Comparison of ENCODE assay signal across 8 cellular contexts in the genomic region with DNA sequence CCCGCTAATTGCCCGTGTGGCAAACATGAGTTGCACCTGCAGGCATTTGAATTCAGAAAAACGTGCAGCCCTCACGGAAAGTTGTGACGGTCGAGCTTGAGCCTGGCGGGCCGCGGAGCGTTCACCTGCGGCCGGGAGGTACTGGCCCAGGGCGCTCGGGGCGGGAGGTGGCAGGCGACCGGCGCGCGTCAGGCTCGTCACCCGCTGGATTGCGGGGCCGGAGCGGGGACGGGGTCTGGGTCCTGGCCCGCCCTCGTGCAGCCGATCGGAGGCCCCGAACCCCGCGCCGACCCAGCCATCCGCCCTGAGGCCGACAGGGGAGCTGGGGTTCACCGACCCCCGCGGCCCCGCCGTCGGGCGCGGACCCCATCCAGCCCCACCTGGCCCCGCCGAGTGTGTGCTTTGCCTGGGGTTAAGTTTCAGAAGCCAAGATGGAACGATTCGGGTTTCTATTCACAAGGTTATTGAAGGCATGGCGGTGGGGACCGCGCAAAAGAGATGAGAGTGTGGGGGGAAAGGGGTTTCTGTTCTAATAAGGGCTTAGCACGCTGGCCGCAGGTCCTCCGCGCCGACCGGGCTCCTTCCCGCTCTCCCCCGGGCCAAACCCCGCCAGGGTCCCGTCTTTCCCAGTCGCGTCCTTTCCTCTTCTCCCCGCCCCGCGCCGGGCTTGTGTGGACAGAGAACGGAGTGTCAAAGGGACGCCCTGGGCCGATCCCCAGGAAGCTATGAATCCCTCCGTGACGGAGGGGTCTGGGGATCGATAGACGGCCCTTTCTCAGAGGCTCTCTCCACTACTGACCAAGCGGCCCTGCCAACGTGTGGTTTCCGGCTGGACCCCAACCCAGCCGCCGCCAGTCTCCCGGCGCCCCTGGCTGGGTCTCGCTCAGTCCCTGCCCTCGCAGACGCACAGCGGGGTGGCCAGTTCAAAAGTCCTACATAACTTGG.
A peak's percentile ranks its signal among the peaks of the same experiment; 100 is the strongest.
DNase-seq lines count a peak whose midpoint lies in the region; ATAC-seq and TF ChIP-seq lines count a peak whose summit lies in the region.

No MANE protein-coding gene starts in this region.

- ATAC-seq in HG03159 (IDR thresholded peaks at IDR 0.05; ENCODE audit: unreplicated experiment) (peak; percentile 12), SK-N-SH treated with all-trans-retinoic acid at 6 μM for 48 hours (peak; percentile 30)

- TF ChIP-seq CTCF in AG09309 (IDR thresholded peaks at IDR 0.05; ENCODE audit: control insufficient read depth, insufficient read depth, low read depth, low read length, missing control alignments) = no peak

- DNase-seq in AG09309 (ENCODE audit: low read depth) = no peak
- peak; percentile 26 for DNase-seq in central memory CD4-positive, alpha-beta T cell
- DNase-seq in left kidney (ENCODE audit: low read depth, low spot score) = peak; percentile 70
- DNase-seq in stimulated activated CD4-positive, alpha-beta T cell treated with anti-CD3 and anti-CD28 coated beads, Interleukin-4, amount 100 ng/mL, for 1 hour = peak; percentile 26
- DNase-seq in hepatic stellate cell (ENCODE audit: low spot score) = no peak
- DNase-seq in NCI-H446 treated with DMSO at 0.1 percent for 48 hours (lab: John Stamatoyannopoulos, UW) = no peak

- peak overlapping the region; percentile 29 for H3K4me3 ChIP-seq in AG09309 (ENCODE audit: control insufficient read depth, low read depth, low read length)

TF ChIP-seq in SK-N-SH treated with all-trans-retinoic acid at 6 μM for 48 hours, 23 proteins besides CTCF, POLR2A, EP300 and RAD21:
- TF ChIP-seq ZFP30 (CRISPR knock-in tag; IDR thresholded peaks at IDR 0.05) (no peak), ZNF8 (CRISPR knock-in tag; IDR thresholded peaks at IDR 0.05) (no peak), SNAI2 (CRISPR knock-in tag; IDR thresholded peaks at IDR 0.05) (no peak), ARNTL (CRISPR knock-in tag; IDR thresholded peaks at IDR 0.05; ENCODE audit: borderline replicate concordance, low read depth) (no peak), CSDC2 (CRISPR knock-in tag; IDR thresholded peaks at IDR 0.05) (no peak), ZFP3 (CRISPR knock-in tag; IDR thresholded peaks at IDR 0.05) (no peak), GLIS3 (CRISPR knock-in tag; IDR thresholded peaks at IDR 0.05) (no peak), TOX (CRISPR knock-in tag; IDR thresholded peaks at IDR 0.05; ENCODE audit: borderline replicate concordance) (no peak), ISL1 (CRISPR knock-in tag; IDR thresholded peaks at IDR 0.05) (no peak), RARB (CRISPR knock-in tag; IDR thresholded peaks at IDR 0.05) (no peak), BACH2 (CRISPR knock-in tag; IDR thresholded peaks at IDR 0.05; ENCODE audit: borderline replicate concordance) (no peak), OSR1 (CRISPR knock-in tag; IDR thresholded peaks at IDR 0.05) (no peak), PPARA (CRISPR knock-in tag; IDR thresholded peaks at IDR 0.05; ENCODE audit: borderline replicate concordance) (no peak), ZNF70 (CRISPR knock-in tag; IDR thresholded peaks at IDR 0.05) (no peak)
- TF ChIP-seq, protein P1, sequence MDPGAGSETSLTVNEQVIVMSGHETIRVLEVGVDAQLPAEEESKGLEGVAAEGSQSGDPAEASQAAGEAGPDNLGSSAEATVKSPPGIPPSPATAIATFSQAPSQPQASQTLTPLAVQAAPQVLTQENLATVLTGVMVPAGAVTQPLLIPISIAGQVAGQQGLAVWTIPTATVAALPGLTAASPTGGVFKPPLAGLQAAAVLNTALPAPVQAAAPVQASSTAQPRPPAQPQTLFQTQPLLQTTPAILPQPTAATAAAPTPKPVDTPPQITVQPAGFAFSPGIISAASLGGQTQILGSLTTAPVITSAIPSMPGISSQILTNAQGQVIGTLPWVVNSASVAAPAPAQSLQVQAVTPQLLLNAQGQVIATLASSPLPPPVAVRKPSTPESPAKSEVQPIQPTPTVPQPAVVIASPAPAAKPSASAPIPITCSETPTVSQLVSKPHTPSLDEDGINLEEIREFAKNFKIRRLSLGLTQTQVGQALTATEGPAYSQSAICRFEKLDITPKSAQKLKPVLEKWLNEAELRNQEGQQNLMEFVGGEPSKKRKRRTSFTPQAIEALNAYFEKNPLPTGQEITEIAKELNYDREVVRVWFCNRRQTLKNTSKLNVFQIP (CRISPR knock-in tag; IDR thresholded peaks at IDR 0.05; ENCODE audit: borderline replicate concordance, low read depth) = no peak
- TF ChIP-seq, protein P2, sequence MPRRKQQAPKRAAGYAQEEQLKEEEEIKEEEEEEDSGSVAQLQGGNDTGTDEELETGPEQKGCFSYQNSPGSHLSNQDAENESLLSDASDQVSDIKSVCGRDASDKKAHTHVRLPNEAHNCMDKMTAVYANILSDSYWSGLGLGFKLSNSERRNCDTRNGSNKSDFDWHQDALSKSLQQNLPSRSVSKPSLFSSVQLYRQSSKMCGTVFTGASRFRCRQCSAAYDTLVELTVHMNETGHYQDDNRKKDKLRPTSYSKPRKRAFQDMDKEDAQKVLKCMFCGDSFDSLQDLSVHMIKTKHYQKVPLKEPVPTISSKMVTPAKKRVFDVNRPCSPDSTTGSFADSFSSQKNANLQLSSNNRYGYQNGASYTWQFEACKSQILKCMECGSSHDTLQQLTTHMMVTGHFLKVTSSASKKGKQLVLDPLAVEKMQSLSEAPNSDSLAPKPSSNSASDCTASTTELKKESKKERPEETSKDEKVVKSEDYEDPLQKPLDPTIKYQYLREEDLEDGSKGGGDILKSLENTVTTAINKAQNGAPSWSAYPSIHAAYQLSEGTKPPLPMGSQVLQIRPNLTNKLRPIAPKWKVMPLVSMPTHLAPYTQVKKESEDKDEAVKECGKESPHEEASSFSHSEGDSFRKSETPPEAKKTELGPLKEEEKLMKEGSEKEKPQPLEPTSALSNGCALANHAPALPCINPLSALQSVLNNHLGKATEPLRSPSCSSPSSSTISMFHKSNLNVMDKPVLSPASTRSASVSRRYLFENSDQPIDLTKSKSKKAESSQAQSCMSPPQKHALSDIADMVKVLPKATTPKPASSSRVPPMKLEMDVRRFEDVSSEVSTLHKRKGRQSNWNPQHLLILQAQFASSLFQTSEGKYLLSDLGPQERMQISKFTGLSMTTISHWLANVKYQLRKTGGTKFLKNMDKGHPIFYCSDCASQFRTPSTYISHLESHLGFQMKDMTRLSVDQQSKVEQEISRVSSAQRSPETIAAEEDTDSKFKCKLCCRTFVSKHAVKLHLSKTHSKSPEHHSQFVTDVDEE (CRISPR knock-in tag; IDR thresholded peaks at IDR 0.05) = no peak
- TF ChIP-seq, protein P3, sequence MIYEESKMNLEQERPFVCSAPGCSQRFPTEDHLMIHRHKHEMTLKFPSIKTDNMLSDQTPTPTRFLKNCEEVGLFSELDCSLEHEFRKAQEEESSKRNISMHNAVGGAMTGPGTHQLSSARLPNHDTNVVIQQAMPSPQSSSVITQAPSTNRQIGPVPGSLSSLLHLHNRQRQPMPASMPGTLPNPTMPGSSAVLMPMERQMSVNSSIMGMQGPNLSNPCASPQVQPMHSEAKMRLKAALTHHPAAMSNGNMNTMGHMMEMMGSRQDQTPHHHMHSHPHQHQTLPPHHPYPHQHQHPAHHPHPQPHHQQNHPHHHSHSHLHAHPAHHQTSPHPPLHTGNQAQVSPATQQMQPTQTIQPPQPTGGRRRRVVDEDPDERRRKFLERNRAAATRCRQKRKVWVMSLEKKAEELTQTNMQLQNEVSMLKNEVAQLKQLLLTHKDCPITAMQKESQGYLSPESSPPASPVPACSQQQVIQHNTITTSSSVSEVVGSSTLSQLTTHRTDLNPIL (CRISPR knock-in tag; IDR thresholded peaks at IDR 0.05; ENCODE audit: low read depth) = no peak
- TF ChIP-seq, protein P4, sequence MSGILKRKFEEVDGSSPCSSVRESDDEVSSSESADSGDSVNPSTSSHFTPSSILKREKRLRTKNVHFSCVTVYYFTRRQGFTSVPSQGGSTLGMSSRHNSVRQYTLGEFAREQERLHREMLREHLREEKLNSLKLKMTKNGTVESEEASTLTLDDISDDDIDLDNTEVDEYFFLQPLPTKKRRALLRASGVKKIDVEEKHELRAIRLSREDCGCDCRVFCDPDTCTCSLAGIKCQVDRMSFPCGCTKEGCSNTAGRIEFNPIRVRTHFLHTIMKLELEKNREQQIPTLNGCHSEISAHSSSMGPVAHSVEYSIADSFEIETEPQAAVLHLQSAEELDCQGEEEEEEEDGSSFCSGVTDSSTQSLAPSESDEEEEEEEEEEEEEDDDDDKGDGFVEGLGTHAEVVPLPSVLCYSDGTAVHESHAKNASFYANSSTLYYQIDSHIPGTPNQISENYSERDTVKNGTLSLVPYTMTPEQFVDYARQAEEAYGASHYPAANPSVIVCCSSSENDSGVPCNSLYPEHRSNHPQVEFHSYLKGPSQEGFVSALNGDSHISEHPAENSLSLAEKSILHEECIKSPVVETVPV (CRISPR knock-in tag; IDR thresholded peaks at IDR 0.05) = no peak
- TF ChIP-seq, protein P5, sequence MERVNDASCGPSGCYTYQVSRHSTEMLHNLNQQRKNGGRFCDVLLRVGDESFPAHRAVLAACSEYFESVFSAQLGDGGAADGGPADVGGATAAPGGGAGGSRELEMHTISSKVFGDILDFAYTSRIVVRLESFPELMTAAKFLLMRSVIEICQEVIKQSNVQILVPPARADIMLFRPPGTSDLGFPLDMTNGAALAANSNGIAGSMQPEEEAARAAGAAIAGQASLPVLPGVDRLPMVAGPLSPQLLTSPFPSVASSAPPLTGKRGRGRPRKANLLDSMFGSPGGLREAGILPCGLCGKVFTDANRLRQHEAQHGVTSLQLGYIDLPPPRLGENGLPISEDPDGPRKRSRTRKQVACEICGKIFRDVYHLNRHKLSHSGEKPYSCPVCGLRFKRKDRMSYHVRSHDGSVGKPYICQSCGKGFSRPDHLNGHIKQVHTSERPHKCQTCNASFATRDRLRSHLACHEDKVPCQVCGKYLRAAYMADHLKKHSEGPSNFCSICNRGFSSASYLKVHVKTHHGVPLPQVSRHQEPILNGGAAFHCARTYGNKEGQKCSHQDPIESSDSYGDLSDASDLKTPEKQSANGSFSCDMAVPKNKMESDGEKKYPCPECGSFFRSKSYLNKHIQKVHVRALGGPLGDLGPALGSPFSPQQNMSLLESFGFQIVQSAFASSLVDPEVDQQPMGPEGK (CRISPR knock-in tag; IDR thresholded peaks at IDR 0.05; ENCODE audit: borderline replicate concordance) = no peak
TF ChIP-seq in SK-N-SH treated with all-trans-retinoic acid at 6 μM for 48 hours: peak in this region for 0.

Comparison
In these comparisons a context has a peak if more than half of its experiments do, and no peak if none do; other contexts are left out.
1. DNase-seq: peak in central memory CD4-positive, alpha-beta T cell (single experiment), left kidney (single experiment) and stimulated activated CD4-positive, alpha-beta T cell treated with anti-CD3 and anti-CD28 coated beads, Interleukin-4, amount 100 ng/mL, for 1 hour (single experiment); none in AG09309 (single experiment), hepatic stellate cell (single experiment) and NCI-H446 treated with DMSO at 0.1 percent for 48 hours (single experiment).